ENCODE assay signal across 1 cellular context in the genomic region with DNA sequence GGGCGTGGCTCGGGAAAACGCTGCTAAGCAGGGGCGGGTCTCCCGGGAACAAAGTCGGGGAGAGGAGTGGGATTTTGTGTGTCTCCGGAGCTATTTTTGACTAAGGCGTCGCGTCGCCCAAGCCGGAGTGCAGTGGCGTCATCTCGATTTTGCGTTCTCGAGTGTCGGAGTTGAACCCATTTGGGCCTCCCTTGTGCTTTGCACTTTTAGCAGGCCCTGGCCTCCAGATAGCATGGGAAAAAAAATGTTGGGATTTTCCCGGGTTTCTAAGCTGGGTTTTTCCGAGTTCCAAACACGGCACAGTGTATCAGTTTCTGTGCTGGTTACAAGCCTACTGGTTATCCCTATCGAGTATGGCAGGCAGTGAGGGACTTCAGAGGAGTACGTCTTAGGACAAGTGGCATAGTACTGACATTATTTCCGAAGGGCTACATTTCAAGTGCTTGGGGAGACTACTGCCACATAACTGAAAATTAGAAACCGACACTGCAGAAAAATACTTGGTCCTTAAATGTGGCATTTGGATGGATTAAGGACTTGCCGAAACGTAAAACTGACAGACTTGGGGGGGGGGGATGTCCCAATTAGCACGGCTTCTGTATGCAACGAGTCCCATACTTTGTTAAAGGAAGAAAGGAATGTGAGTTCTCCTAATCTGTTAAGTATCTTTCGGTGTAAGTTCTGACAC.
A peak's percentile ranks its signal among the peaks of the same experiment; 100 is the strongest.
TF ChIP-seq lines count a peak whose summit lies in the region.

No MANE protein-coding gene starts in this region.

TF ChIP-seq in A549, 52 proteins besides CTCF, POLR2A, EP300 and RAD21 (continued from another document):
- TF ChIP-seq, protein P1, sequence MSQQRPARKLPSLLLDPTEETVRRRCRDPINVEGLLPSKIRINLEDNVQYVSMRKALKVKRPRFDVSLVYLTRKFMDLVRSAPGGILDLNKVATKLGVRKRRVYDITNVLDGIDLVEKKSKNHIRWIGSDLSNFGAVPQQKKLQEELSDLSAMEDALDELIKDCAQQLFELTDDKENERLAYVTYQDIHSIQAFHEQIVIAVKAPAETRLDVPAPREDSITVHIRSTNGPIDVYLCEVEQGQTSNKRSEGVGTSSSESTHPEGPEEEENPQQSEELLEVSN (IDR thresholded peaks at IDR 0.05; ENCODE audit: borderline replicate concordance, low read depth), result 0 out of 2 replicates have a peak, but pooled peaks have one; percentile 28
- TF ChIP-seq GATA3 (IDR thresholded peaks at IDR 0.05; ENCODE audit: borderline replicate concordance) (peak; percentile 55; the same call in 1 of the 2 replicates), KDM5A (IDR thresholded peaks at IDR 0.05) (no peak), ZSCAN20 (CRISPR knock-in tag; IDR thresholded peaks at IDR 0.05) (no peak), TP53 (CRISPR knock-in tag; IDR thresholded peaks at IDR 0.05) (peak; percentile 92), TFCP2L1 (CRISPR knock-in tag; IDR thresholded peaks at IDR 0.05) (peak; percentile 99), EHF (CRISPR knock-in tag; IDR thresholded peaks at IDR 0.05) (peak; percentile 74; the same call in 1 of the 2 replicates), HOXB5 (CRISPR knock-in tag; IDR thresholded peaks at IDR 0.05) (0 out of 2 replicates have a peak, but pooled peaks have one; percentile 12), POLR2AphosphoS2 (conservative IDR thresholded peaks at IDR 0.05; ENCODE audit: low read length) (peak; percentile 96)
- TF ChIP-seq, protein P2, sequence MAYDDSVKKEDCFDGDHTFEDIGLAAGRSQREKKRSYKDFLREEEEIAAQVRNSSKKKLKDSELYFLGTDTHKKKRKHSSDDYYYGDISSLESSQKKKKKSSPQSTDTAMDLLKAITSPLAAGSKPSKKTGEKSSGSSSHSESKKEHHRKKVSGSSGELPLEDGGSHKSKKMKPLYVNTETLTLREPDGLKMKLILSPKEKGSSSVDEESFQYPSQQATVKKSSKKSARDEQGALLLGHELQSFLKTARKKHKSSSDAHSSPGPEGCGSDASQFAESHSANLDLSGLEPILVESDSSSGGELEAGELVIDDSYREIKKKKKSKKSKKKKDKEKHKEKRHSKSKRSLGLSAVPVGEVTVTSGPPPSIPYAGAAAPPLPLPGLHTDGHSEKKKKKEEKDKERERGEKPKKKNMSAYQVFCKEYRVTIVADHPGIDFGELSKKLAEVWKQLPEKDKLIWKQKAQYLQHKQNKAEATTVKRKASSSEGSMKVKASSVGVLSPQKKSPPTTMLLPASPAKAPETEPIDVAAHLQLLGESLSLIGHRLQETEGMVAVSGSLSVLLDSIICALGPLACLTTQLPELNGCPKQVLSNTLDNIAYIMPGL (CRISPR knock-in tag; IDR thresholded peaks at IDR 0.05; ENCODE audit: borderline replicate concordance), result peak; percentile 78
- TF ChIP-seq, protein P3, sequence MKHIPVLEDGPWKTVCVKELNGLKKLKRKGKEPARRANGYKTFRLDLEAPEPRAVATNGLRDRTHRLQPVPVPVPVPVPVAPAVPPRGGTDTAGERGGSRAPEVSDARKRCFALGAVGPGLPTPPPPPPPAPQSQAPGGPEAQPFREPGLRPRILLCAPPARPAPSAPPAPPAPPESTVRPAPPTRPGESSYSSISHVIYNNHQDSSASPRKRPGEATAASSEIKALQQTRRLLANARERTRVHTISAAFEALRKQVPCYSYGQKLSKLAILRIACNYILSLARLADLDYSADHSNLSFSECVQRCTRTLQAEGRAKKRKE (CRISPR knock-in tag; IDR thresholded peaks at IDR 0.05; ENCODE audit: low read depth), result peak; percentile 80; the same call in 1 of the 2 replicates
